ENCODE assay signal across 9 cellular contexts in genomic region chr5:1555011-1555807, GRCh38. TPM values are rescaled to one million over a fixed set of nuclear protein-coding genes. Genes with fewer than 3 reads are reported as not detected.
DNase-seq lines count a peak whose midpoint lies in the region; ATAC-seq and TF ChIP-seq lines count a peak whose summit lies in the region.
"Had no signal": no experiment of that assay in that cellular context is flagged by ENCODE, and none has a peak within 500 bp of the region (broad histone marks: within the 10 kb centered on the region; RNA-seq: fewer than 3 reads in every experiment).

No MANE protein-coding gene starts in this region.

- TF ChIP-seq POLR2A in gastroesophageal sphincter (IDR thresholded peaks at IDR 0.05), result no peak

- no peak overlapping the region for H2AFZ ChIP-seq in Karpas-422 (ENCODE audit: low read length)

- 50 to 76% methylated on average over 1 to 3 of the region's 28 CpGs for WGBS in gastroesophageal sphincter (ENCODE audit: low coverage in 1 of 2), 2 donors

- no peak for ATAC-seq in WTC11
- peak; percentile 92 to 93 for ATAC-seq in lower lobe of right lung
- no peak for ATAC-seq in gastroesophageal sphincter
- ATAC-seq in T-cell (replicated peaks in 1 of 4), result no peak

- CTCF ChIA-PET in WTC11 (lab: Charles Lee) (no interaction called here), T-cell (lab: Charles Lee) (no interaction called here)

- no peaks in the 10 kb centered on the region for H4K20me1 ChIP-seq in Karpas-422 (ENCODE audit: insufficient read depth, low read depth, low read length)

- H3K27ac Mint-ChIP-seq in WTC11 (no peak overlapping the region), T-cell (no peak overlapping the region)

- H3K27me3 Mint-ChIP-seq in WTC11 (ENCODE audit: low read depth) (no peaks in the 10 kb centered on the region), T-cell (peaks cover 5 to 11% of the 10 kb centered on the region in 2 donors)

- H3K9ac ChIP-seq in Karpas-422 (ENCODE audit: low read length), result no peak overlapping the region

- TF ChIP-seq CTCF in WTC11 (IDR thresholded peaks at IDR 0.05) (no peak), lower lobe of right lung (IDR thresholded peaks at IDR 0.05) (no peak), gastroesophageal sphincter (IDR thresholded peaks at IDR 0.05) (no peak)

- H3K36me3 ChIP-seq in lower lobe of right lung, result no peaks in the 10 kb centered on the region
- no peaks in the 10 kb centered on the region for H3K36me3 ChIP-seq in gastroesophageal sphincter
- no peaks in the 10 kb centered on the region for H3K36me3 ChIP-seq in Karpas-422 (ENCODE audit: insufficient read depth, low read length)

- in situ Hi-C loops in Caki2 (cut with HindIII; ENCODE audit: low pct_unique_long_range_greater_than_20kb, low sequenced_read_pairs), result no loop called here

- no peaks in the 10 kb centered on the region for H3K36me3 Mint-ChIP-seq in WTC11
- no peaks in the 10 kb centered on the region for H3K36me3 Mint-ChIP-seq in T-cell

- H3K79me2 ChIP-seq in Karpas-422 (ENCODE audit: low read length), result no peaks in the 10 kb centered on the region

- TF ChIP-seq EP300 in gastroesophageal sphincter (IDR thresholded peaks at IDR 0.05), result no peak

- H3K4me2 ChIP-seq in Karpas-422 (ENCODE audit: low read depth, low read length, poor library complexity, severe bottlenecking), result no peak overlapping the region

- H3K27ac ChIP-seq in lower lobe of right lung (peak overlapping the region; percentile 86), gastroesophageal sphincter (no peak overlapping the region), Karpas-422 (ENCODE audit: low read length) (no peak overlapping the region)

- H3K4me1 ChIP-seq in lower lobe of right lung (peaks cover 45% of the 10 kb centered on the region), gastroesophageal sphincter (peaks cover 0 to 12% (median 4%) of the 10 kb centered on the region in 3 donors), Karpas-422 (ENCODE audit: low read length) (no peaks in the 10 kb centered on the region)

- no peaks in the 10 kb centered on the region for H3K9me2 ChIP-seq in Karpas-422 (replicated peaks; ENCODE audit: insufficient read depth, low read length)

- no peaks in the 10 kb centered on the region for H3K9me3 ChIP-seq in lower lobe of right lung
- H3K9me3 ChIP-seq in gastroesophageal sphincter, result no peaks in the 10 kb centered on the region
- H3K9me3 ChIP-seq in Karpas-422 (ENCODE audit: low read length), result no peaks in the 10 kb centered on the region

- no peaks in the 10 kb centered on the region for H3K27me3 ChIP-seq in lower lobe of right lung (ENCODE audit: low read depth)
- H3K27me3 ChIP-seq in gastroesophageal sphincter, result peaks cover 38% of the 10 kb centered on the region
- H3K27me3 ChIP-seq in Karpas-422 (ENCODE audit: low read length), result no peaks in the 10 kb centered on the region

- H3K4me3 Mint-ChIP-seq in WTC11, result no peak overlapping the region
- H3K4me3 Mint-ChIP-seq in T-cell, result no peak overlapping the region

- DNase-seq in Caki2 (ENCODE audit: low read depth) (peak; percentile 91), LoVo (ENCODE audit: low spot score) (peak; percentile 73), WTC11 (ENCODE audit: low spot score) (no peak), lower lobe of right lung (peak; percentile 89), cerebellum (ENCODE audit: low spot score) (no peak), Karpas-422 (no peak), T-cell (no peak)
- DNase-seq: stimulated activated CD4-positive, alpha-beta T cell treated with anti-CD3 and anti-CD28 coated beads, Interleukin-2, amount 100 ng/mL, for 24 hours had no signal

- H3K4me3 ChIP-seq in lower lobe of right lung, result no peak overlapping the region
- H3K4me3 ChIP-seq in gastroesophageal sphincter, result no peak overlapping the region
- no peak overlapping the region for H3K4me3 ChIP-seq in Karpas-422 (ENCODE audit: low read length)

- intact Hi-C loops in lower lobe of right lung (cut with DNase I), result no loop called here

- H3K9me3 Mint-ChIP-seq in WTC11, result peaks cover 3% of the 10 kb centered on the region; the same call in 1 of the 2 replicates
- H3K9me3 Mint-ChIP-seq in T-cell, result no peaks in the 10 kb centered on the region

- no peaks in the 10 kb centered on the region for H3K4me1 Mint-ChIP-seq in WTC11
- no peaks in the 10 kb centered on the region for H3K4me1 Mint-ChIP-seq in T-cell

- POLR2A ChIA-PET in WTC11 (lab: Charles Lee), result interaction anchor here (0.6 kb wide), 1 partner anchor 45 kb away, joined by 3 read pairs; no protein-coding TSS in a partner anchor
- POLR2A ChIA-PET in T-cell (lab: Charles Lee), result no interaction called here

TF ChIP-seq in WTC11, 78 proteins besides CTCF, POLR2A, EP300 and RAD21:
- no peak for TF ChIP-seq ZNF512 (CRISPR knock-in tag; IDR thresholded peaks at IDR 0.05; ENCODE audit: borderline replicate concordance)
- no peak for TF ChIP-seq ZMAT4 (CRISPR knock-in tag; IDR thresholded peaks at IDR 0.05)
- TF ChIP-seq GABPB1 (CRISPR knock-in tag; IDR thresholded peaks at IDR 0.05), result peak; percentile 48

RNA-seq across cellular contexts. Expression of gene LPCAT1, which starts 31.4 kb away (rescaled TPM):
- 68.0 and 109 TPM in 2 replicates for total RNA-seq in Caki2 (2014; rRNA removed; shearing (Covaris generic); ENCODE audit: low replicate concordance)
- 206 to 215 TPM (median 210 TPM) in 3 replicates for total RNA-seq in WTC11 (2021)
- 475 TPM for total RNA-seq in lower lobe of right lung
- 82.4 TPM for total RNA-seq in cerebellum
- total RNA-seq in gastroesophageal sphincter, result 10 to 100 TPM; 20.3 to 52.6 (median 31.8) TPM
- 115 and 124 TPM in 2 replicates for total RNA-seq in Karpas-422 (2014; rRNA removed; shearing (Covaris generic); ENCODE audit: low replicate concordance)
- total RNA-seq in T-cell, result 10 to 100 TPM; 27.9 to 57.7 (median 50.3) TPM

Comparison
In these comparisons a context has a peak if more than half of its experiments do, and no peak if none do; other contexts are left out.
1. DNase-seq: peak in Caki2 (single experiment), LoVo (single experiment) and lower lobe of right lung (single experiment); none in WTC11 (single experiment), cerebellum (single experiment), Karpas-422 (single experiment) and T-cell (0 of 34).
2. ATAC-seq: peak in lower lobe of right lung (2 of 2); none in WTC11 (single experiment), gastroesophageal sphincter (single experiment) and T-cell (0 of 4).